Comparison of ENCODE assay signal across 18 cellular contexts in the genomic region with DNA sequence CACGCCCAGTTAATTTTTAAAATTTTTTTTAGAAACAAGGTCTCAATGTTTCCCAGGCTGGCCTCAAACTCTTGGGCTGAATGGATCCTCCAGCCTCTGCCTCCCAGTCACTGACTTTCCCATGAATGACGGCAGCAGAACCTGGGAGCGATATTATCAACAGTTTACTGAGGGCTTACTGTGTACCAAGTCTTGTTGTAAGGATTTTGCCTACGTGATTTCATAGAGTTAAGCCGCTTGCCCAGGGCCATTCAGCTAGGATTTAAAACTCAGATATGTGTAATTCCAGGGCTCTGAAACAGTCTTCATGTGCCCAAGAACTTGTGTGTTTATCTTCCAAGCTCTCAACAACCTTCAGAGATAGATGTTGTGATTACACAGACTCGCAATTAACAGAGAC. TPM values are rescaled to one million over a fixed set of nuclear protein-coding genes. Genes with fewer than 3 reads are reported as not detected.
DNase-seq lines count a peak whose midpoint lies in the region; ATAC-seq and TF ChIP-seq lines count a peak whose summit lies in the region.
"Had no signal": no experiment of that assay in that cellular context is flagged by ENCODE, and none has a peak within 500 bp of the region (broad histone marks: within the 10 kb centered on the region; RNA-seq: fewer than 3 reads in every experiment).

No MANE protein-coding gene starts in this region.

- H3K4me1 ChIP-seq in SK-N-SH (ENCODE audit: control insufficient read depth in 1 of 2, insufficient read depth in 2 of 2, low read depth in 1 of 2, low read length in 1 of 2) (no peaks in the 10 kb centered on the region), smooth muscle cell (ENCODE audit: low read depth) (no peaks in the 10 kb centered on the region)
- H3K4me1 ChIP-seq: A549 had no signal

- DNase-seq in SK-N-SH, result no peak
- peak; percentile 68 for DNase-seq in NCI-H82 treated with DMSO at 0.1 percent for 48 hours (lab: John Stamatoyannopoulos, UW; ENCODE audit: unreplicated experiment)
- peak; percentile 87 for DNase-seq in fibroblast of villous mesenchyme (ENCODE audit: low read depth)
- no peak for DNase-seq in smooth muscle cell (lab: John Stamatoyannopoulos, UW; ENCODE audit: unreplicated experiment)
- DNase-seq in brain microvascular endothelial cell, result no peak
- DNase-seq: DMS79; MM.1S; NCI-H1092; NCI-H1694 treated with DMSO at 0.1 percent for 48 hours; NCI-H2081 treated with DMSO at 0.1 percent for 48 hours; NCI-H526; NK-92 treated with Interleukin-12 subunit alpha and Interleukin-12 subunit beta, amount 100 ng/mL, for 24 hours; SIG-M5; T-helper 1 cell had no signal

- H3K36me3 ChIP-seq in SK-N-SH (replicated peaks in 1 of 2; ENCODE audit: control insufficient read depth in 1 of 2, insufficient read depth in 2 of 2, low read length in 1 of 2), result no peaks in the 10 kb centered on the region
- no peaks in the 10 kb centered on the region for H3K36me3 ChIP-seq in smooth muscle cell (ENCODE audit: low read depth)
- no peaks in the 10 kb centered on the region for H3K36me3 ChIP-seq in brain microvascular endothelial cell (replicated peaks)

- H3K27me3 ChIP-seq in SK-N-SH (ENCODE audit: insufficient read depth) (no peaks in the 10 kb centered on the region), smooth muscle cell (ENCODE audit: low read depth) (no peaks in the 10 kb centered on the region), brain microvascular endothelial cell (replicated peaks) (no peaks in the 10 kb centered on the region)

- H3K9ac ChIP-seq in SK-N-SH (no peak overlapping the region), smooth muscle cell (ENCODE audit: low read depth) (no peak overlapping the region)

- H2AFZ ChIP-seq in SK-N-SH (ENCODE audit: low read depth), result peak overlapping the region; percentile 35; the same call in 1 of the 2 replicates
- no peak overlapping the region for H2AFZ ChIP-seq in smooth muscle cell (ENCODE audit: low read depth)

- POLR2A ChIA-PET in SK-N-SH (lab: Yijun Ruan, JAX), result no interaction called here

- WGBS in SK-N-SH (ENCODE audit: low lambda C conversion rate), result 67% methylated on average over 6 of the region's 6 CpGs
- WGBS in smooth muscle cell (ENCODE audit: low lambda C conversion rate), result 32% methylated on average over 6 of the region's 6 CpGs

- no peaks in the 10 kb centered on the region for H3K9me2 ChIP-seq in SK-N-SH

- CTCF ChIA-PET in SK-N-SH (lab: Yijun Ruan, JAX), result interaction anchor here (0.7 to 1.0 kb wide), 2 partner anchors 32 to 83 kb away, joined by 3 read pairs; no protein-coding TSS in a partner anchor

- H3K4me2 ChIP-seq in SK-N-SH (no peak overlapping the region), smooth muscle cell (no peak overlapping the region)
- H3K4me2 ChIP-seq: A549 had no signal

- in situ Hi-C loops in brain microvascular endothelial cell (cut with HindIII; ENCODE audit: low pct_ligation_motif_present, low sequenced_read_pairs), result no loop called here

- TF ChIP-seq EP300 in SK-N-SH (IDR thresholded peaks at IDR 0.05; ENCODE audit: borderline replicate concordance in 1 of 2, low read depth in 1 of 2, low read length in 1 of 2), result no peak

- no peak overlapping the region for H3K4me3 ChIP-seq in SK-N-SH (ENCODE audit: low read depth in 2 of 2, low read length in 1 of 2)
- no peak overlapping the region for H3K4me3 ChIP-seq in fibroblast of villous mesenchyme (ENCODE audit: low read depth, low read length)
- no peak overlapping the region for H3K4me3 ChIP-seq in smooth muscle cell
- no peak overlapping the region for H3K4me3 ChIP-seq in brain microvascular endothelial cell (ENCODE audit: low read depth, low read length)
- H3K4me3 ChIP-seq: A549 had no signal

- H4K20me1 ChIP-seq in SK-N-SH (ENCODE audit: insufficient read depth), result no peaks in the 10 kb centered on the region
- no peaks in the 10 kb centered on the region for H4K20me1 ChIP-seq in smooth muscle cell (ENCODE audit: low read depth)

- H3F3A ChIP-seq in SK-N-SH (replicated peaks; ENCODE audit: insufficient read depth) (peaks cover 3% of the 10 kb centered on the region), smooth muscle cell (ENCODE audit: low read depth) (no peaks in the 10 kb centered on the region)

- H3K27ac ChIP-seq in SK-N-SH (ENCODE audit: low read depth in 2 of 2, low read length in 1 of 2) (no peak overlapping the region), smooth muscle cell (ENCODE audit: low read depth) (peak overlapping the region; percentile 32), brain microvascular endothelial cell (no peak overlapping the region)
- H3K27ac ChIP-seq: A549 had no signal

- ATAC-seq in SK-N-SH treated with all-trans-retinoic acid at 6 μM for 48 hours (no peak), HG03442 (IDR thresholded peaks at IDR 0.05; ENCODE audit: unreplicated experiment) (no peak)
- ATAC-seq: A549, Panc1 had no signal

- H3K79me2 ChIP-seq in SK-N-SH (ENCODE audit: insufficient read depth) (no peaks in the 10 kb centered on the region), smooth muscle cell (ENCODE audit: low read depth) (no peaks in the 10 kb centered on the region)

- no peak for TF ChIP-seq RAD21 in SK-N-SH (IDR thresholded peaks at IDR 0.05; ENCODE audit: low read length)

- H3K9me3 ChIP-seq in SK-N-SH (no peaks in the 10 kb centered on the region), smooth muscle cell (replicated peaks; ENCODE audit: low read depth) (no peaks in the 10 kb centered on the region)
- H3K9me3 ChIP-seq: A549 had no signal

- TF ChIP-seq CTCF in SK-N-SH (IDR thresholded peaks at IDR 0.05) (no peak), fibroblast of villous mesenchyme (IDR thresholded peaks at IDR 0.05; ENCODE audit: insufficient read depth, low read depth, low read length) (no peak), smooth muscle cell (IDR thresholded peaks at IDR 0.05; ENCODE audit: borderline replicate concordance, insufficient read depth, poor library complexity, severe bottlenecking) (no peak), brain microvascular endothelial cell (IDR thresholded peaks at IDR 0.05; ENCODE audit: low read depth, low read length, missing control alignments) (no peak)

TF ChIP-seq in SK-N-SH, 30 proteins besides CTCF, POLR2A, EP300 and RAD21 (continues in another document):
- TF ChIP-seq FOXJ3 (CRISPR knock-in tag; IDR thresholded peaks at IDR 0.05), result no peak
- TF ChIP-seq GABPA (IDR thresholded peaks at IDR 0.05; ENCODE audit: low read depth), result no peak
- TF ChIP-seq, protein P1, sequence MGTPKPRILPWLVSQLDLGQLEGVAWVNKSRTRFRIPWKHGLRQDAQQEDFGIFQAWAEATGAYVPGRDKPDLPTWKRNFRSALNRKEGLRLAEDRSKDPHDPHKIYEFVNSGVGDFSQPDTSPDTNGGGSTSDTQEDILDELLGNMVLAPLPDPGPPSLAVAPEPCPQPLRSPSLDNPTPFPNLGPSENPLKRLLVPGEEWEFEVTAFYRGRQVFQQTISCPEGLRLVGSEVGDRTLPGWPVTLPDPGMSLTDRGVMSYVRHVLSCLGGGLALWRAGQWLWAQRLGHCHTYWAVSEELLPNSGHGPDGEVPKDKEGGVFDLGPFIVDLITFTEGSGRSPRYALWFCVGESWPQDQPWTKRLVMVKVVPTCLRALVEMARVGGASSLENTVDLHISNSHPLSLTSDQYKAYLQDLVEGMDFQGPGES (IDR thresholded peaks at IDR 0.05; ENCODE audit: low read depth, low read length), result no peak

TF ChIP-seq in SK-N-SH treated with all-trans-retinoic acid at 6 μM for 48 hours, 23 proteins besides CTCF, POLR2A, EP300 and RAD21 (continues in another document):
- TF ChIP-seq ZFP30 (CRISPR knock-in tag; IDR thresholded peaks at IDR 0.05) (no peak), CSDC2 (CRISPR knock-in tag; IDR thresholded peaks at IDR 0.05) (no peak), ZNF8 (CRISPR knock-in tag; IDR thresholded peaks at IDR 0.05) (no peak), SNAI2 (CRISPR knock-in tag; IDR thresholded peaks at IDR 0.05) (no peak), ZNF70 (CRISPR knock-in tag; IDR thresholded peaks at IDR 0.05) (no peak)
- TF ChIP-seq, protein P2, sequence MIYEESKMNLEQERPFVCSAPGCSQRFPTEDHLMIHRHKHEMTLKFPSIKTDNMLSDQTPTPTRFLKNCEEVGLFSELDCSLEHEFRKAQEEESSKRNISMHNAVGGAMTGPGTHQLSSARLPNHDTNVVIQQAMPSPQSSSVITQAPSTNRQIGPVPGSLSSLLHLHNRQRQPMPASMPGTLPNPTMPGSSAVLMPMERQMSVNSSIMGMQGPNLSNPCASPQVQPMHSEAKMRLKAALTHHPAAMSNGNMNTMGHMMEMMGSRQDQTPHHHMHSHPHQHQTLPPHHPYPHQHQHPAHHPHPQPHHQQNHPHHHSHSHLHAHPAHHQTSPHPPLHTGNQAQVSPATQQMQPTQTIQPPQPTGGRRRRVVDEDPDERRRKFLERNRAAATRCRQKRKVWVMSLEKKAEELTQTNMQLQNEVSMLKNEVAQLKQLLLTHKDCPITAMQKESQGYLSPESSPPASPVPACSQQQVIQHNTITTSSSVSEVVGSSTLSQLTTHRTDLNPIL (CRISPR knock-in tag; IDR thresholded peaks at IDR 0.05; ENCODE audit: low read depth), result no peak

RNA-seq across cellular contexts. Expression of a gene that starts 6.0 kb away (rescaled TPM):
- polyA plus RNA-seq in SK-N-SH (2012; rRNA removed) (151 and 165 TPM in 2 replicates), smooth muscle cell (134 and 141 TPM in 2 replicates)
- 73.1 and 118 TPM in 2 replicates for polyA plus RNA-seq in SK-N-SH (2012; cell fraction: cytosol; rRNA removed)
- polyA plus RNA-seq in SK-N-SH (2012; cell fraction: nucleus; rRNA removed), result 148 TPM in 2 replicates
- total RNA-seq in fibroblast of villous mesenchyme (92.8 and 93.1 TPM in 2 replicates), smooth muscle cell (75.4 and 104 TPM in 2 replicates)

RNA-seq across cellular contexts. Expression of a gene that starts 8.3 kb away (rescaled TPM):
- 227 and 273 TPM in 2 replicates for polyA plus RNA-seq in SK-N-SH (2012; rRNA removed)
- polyA plus RNA-seq in SK-N-SH (2012; cell fraction: cytosol; rRNA removed), result 115 and 179 TPM in 2 replicates
- polyA plus RNA-seq in SK-N-SH (2012; cell fraction: nucleus; rRNA removed), result 311 and 413 TPM in 2 replicates
- 209 and 241 TPM in 2 replicates for total RNA-seq in fibroblast of villous mesenchyme
- total RNA-seq in smooth muscle cell, result 143 and 161 TPM in 2 replicates
- 340 and 358 TPM in 2 replicates for polyA plus RNA-seq in smooth muscle cell

RNA-seq across cellular contexts. Expression of a gene that starts 20.0 kb away (rescaled TPM):
- polyA plus RNA-seq in SK-N-SH (2012; rRNA removed), result 2,690 and 3,026 TPM in 2 replicates
- polyA plus RNA-seq in SK-N-SH (2012; cell fraction: cytosol; rRNA removed), result 2,274 and 2,526 TPM in 2 replicates
- 940 and 1,966 TPM in 2 replicates for polyA plus RNA-seq in SK-N-SH (2012; cell fraction: nucleus; rRNA removed)
- total RNA-seq in fibroblast of villous mesenchyme, result 357 and 396 TPM in 2 replicates
- total RNA-seq in smooth muscle cell, result 991 and 1,086 TPM in 2 replicates
- 752 and 759 TPM in 2 replicates for polyA plus RNA-seq in smooth muscle cell

RNA-seq across cellular contexts. Expression of a gene that starts 29.8 kb away (rescaled TPM):
- 3.6 and 7.4 TPM in 2 replicates for polyA plus RNA-seq in SK-N-SH (2012; rRNA removed)
- 2.6 and 4.0 TPM in 2 replicates for polyA plus RNA-seq in SK-N-SH (2012; cell fraction: cytosol; rRNA removed)
- 13.5 and 16.6 TPM in 2 replicates for polyA plus RNA-seq in SK-N-SH (2012; cell fraction: nucleus; rRNA removed)
- total RNA-seq in fibroblast of villous mesenchyme, result 15.1 and 19.9 TPM in 2 replicates
- total RNA-seq in smooth muscle cell, result 10.5 and 12.8 TPM in 2 replicates
- 15.2 and 31.7 TPM in 2 replicates for polyA plus RNA-seq in smooth muscle cell

RNA-seq across cellular contexts. Expression of a gene that starts 37.0 kb away (rescaled TPM):
- 109 and 159 TPM in 2 replicates for polyA plus RNA-seq in SK-N-SH (2012; rRNA removed)
- 85.3 and 102 TPM in 2 replicates for polyA plus RNA-seq in SK-N-SH (2012; cell fraction: cytosol; rRNA removed)
- polyA plus RNA-seq in SK-N-SH (2012; cell fraction: nucleus; rRNA removed), result 472 and 877 TPM in 2 replicates
- total RNA-seq in fibroblast of villous mesenchyme, result 27.6 and 41.6 TPM in 2 replicates
- 69.6 and 81.5 TPM in 2 replicates for total RNA-seq in smooth muscle cell
- polyA plus RNA-seq in smooth muscle cell, result 117 and 141 TPM in 2 replicates

Comparison
In these comparisons a context has a peak if more than half of its experiments do, and no peak if none do; other contexts are left out.
1. DNase-seq: peak in NCI-H82 treated with DMSO at 0.1 percent for 48 hours (single experiment) and fibroblast of villous mesenchyme (single experiment); none in SK-N-SH (single experiment), smooth muscle cell (single experiment) and brain microvascular endothelial cell (single experiment).